18 cellular contexts compared by ENCODE assay signal in genomic region chr4:54585321-54586000, GRCh38.
DNase-seq lines count a peak whose midpoint lies in the region; TF ChIP-seq lines count a peak whose summit lies in the region.
"Had no signal": no experiment of that assay in that cellular context is flagged by ENCODE, and none has a peak within 500 bp of the region (broad histone marks: within the 10 kb centered on the region; RNA-seq: fewer than 3 reads in every experiment).

No MANE protein-coding gene starts in this region.

- no peaks in the 10 kb centered on the region for H4K20me1 ChIP-seq in smooth muscle cell (ENCODE audit: low read depth)

- TF ChIP-seq POLR2A in erythroblast (IDR thresholded peaks at IDR 0.05; ENCODE audit: low read length): peak; percentile 48

- DNase-seq in GM04503 (ENCODE audit: low read depth): peak; percentile 35
- peak; percentile 63 for DNase-seq in RPMI7951 (ENCODE audit: low read depth)
- peak; percentile 56 to 62 for DNase-seq in erythroblast (lab: John Stamatoyannopoulos, UW)
- no peak for DNase-seq in smooth muscle cell (lab: John Stamatoyannopoulos, UW; ENCODE audit: unreplicated experiment)
- DNase-seq in RKO (ENCODE audit: low spot score): no peak
- DNase-seq in NCI-H1694 treated with DMSO at 0.1 percent for 48 hours (lab: John Stamatoyannopoulos, UW): no peak
- no peak for DNase-seq in NCI-H1694 (lab: John Stamatoyannopoulos, UW)
- DNase-seq: activated CD4-positive, alpha-beta memory T cell treated with anti-CD3 and anti-CD28 coated beads for 36 hours; activated naive CD8-positive, alpha-beta T cell treated with anti-CD3 and anti-CD28 coated beads, Interleukin-2, amount 10 ng/mL, durations not matched to agents 7 days and 5 days; activated T-cell treated with anti-CD3 and anti-CD28 coated beads, Interleukin-2, amount 50 U/mL, for 48 hours; CD4-positive, CD25-positive, alpha-beta regulatory T cell; H7; MM.1S; NCI-H187 treated with DMSO at 0.1 percent for 48 hours; NCI-H524; stimulated activated naive CD4-positive, alpha-beta T cell had no signal

- no peak overlapping the region for H3K4me3 ChIP-seq in smooth muscle cell
- H3K4me3 ChIP-seq: prostate gland, SK-N-MC had no signal

- no peaks in the 10 kb centered on the region for H3K27me3 ChIP-seq in smooth muscle cell (ENCODE audit: low read depth)

- no peaks in the 10 kb centered on the region for H3K4me1 ChIP-seq in smooth muscle cell (ENCODE audit: low read depth)
- H3K4me1 ChIP-seq: prostate gland had no signal

- H3F3A ChIP-seq in smooth muscle cell (ENCODE audit: low read depth): peaks cover 9% of the 10 kb centered on the region

- TF ChIP-seq CTCF in smooth muscle cell (IDR thresholded peaks at IDR 0.05; ENCODE audit: borderline replicate concordance, insufficient read depth, poor library complexity, severe bottlenecking): no peak

- H3K9ac ChIP-seq in smooth muscle cell (ENCODE audit: low read depth): no peak overlapping the region

- no peak overlapping the region for H2AFZ ChIP-seq in smooth muscle cell (ENCODE audit: low read depth)

- no peaks in the 10 kb centered on the region for H3K9me3 ChIP-seq in smooth muscle cell (replicated peaks; ENCODE audit: low read depth)
- H3K9me3 ChIP-seq: prostate gland had no signal

- H3K79me2 ChIP-seq in smooth muscle cell (ENCODE audit: low read depth): no peaks in the 10 kb centered on the region

- H3K36me3 ChIP-seq in smooth muscle cell (ENCODE audit: low read depth): no peaks in the 10 kb centered on the region
- H3K36me3 ChIP-seq: prostate gland had no signal

- peak overlapping the region; percentile 38 for H3K27ac ChIP-seq in smooth muscle cell (ENCODE audit: low read depth)
- H3K27ac ChIP-seq: prostate gland, SK-N-MC had no signal

- peak overlapping the region; percentile 61 for H3K4me2 ChIP-seq in smooth muscle cell

- WGBS in smooth muscle cell (ENCODE audit: low lambda C conversion rate): 82% methylated on average over 8 of the region's 8 CpGs

Comparison
In these comparisons a context has a peak if more than half of its experiments do, and no peak if none do; other contexts are left out.
1. DNase-seq: peak in GM04503 (single experiment), RPMI7951 (single experiment) and erythroblast (2 of 2); none in smooth muscle cell (single experiment), RKO (single experiment), NCI-H1694 treated with DMSO at 0.1 percent for 48 hours (single experiment) and NCI-H1694 (single experiment).